ENCODE assay signal across 20 cellular contexts in the genomic region with DNA sequence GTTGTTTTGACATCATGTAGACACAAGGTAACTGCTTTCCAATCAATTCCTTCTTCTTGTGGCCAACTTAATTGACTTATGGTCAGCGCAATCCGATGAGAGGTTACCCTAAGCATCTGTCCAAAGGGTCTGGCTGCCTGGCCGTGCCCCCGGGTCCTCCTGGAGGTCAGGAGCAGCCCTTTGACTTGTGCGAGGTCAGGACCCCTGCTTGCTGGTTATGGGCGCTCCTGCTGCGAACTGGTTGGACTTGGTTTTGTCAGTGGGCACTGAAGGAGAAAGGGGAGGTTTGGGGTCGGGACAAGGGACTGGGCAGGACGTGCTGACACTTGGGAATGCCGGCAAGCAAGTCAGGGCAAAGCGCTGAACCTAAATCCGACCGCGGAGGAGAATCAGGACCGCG.
DNase-seq lines count a peak whose midpoint lies in the region; ATAC-seq and TF ChIP-seq lines count a peak whose summit lies in the region.
"Had no signal": no experiment of that assay in that cellular context is flagged by ENCODE, and none has a peak within 500 bp of the region (broad histone marks: within the 10 kb centered on the region; RNA-seq: fewer than 3 reads in every experiment).

No MANE protein-coding gene starts in this region.

- intact Hi-C loops in testis (cut with DNase I; ENCODE audit: low total_unique reads): no loop called here

- no peak overlapping the region for H2BK120ac ChIP-seq in neuronal stem cell (ENCODE audit: low read depth, low read length)

- no peak overlapping the region for H3K4me2 ChIP-seq in neuronal stem cell (ENCODE audit: insufficient read depth, low read length, poor library complexity, severe bottlenecking)
- H3K4me2 ChIP-seq: BLaER1 had no signal

- DNase-seq in activated effector memory CD4-positive, alpha-beta T cell treated with anti-CD3 and anti-CD28 coated beads, Interleukin-2, amount 50 U/mL, for 16 hours: peak; percentile 54
- no peak for DNase-seq in activated effector memory CD4-positive, alpha-beta T cell treated with Interleukin-2 at 50 U/mL for 16 hours
- no peak for DNase-seq in neuronal stem cell (ENCODE audit: low spot score)
- no peak for DNase-seq in testis
- DNase-seq in stimulated activated effector memory CD8-positive, alpha-beta T cell treated with anti-CD3 and anti-CD28 coated beads, Interleukin-12 subunit alpha, Interleukin-12 subunit beta, amount 100 ng/mL, for 72 hours (ENCODE audit: low spot score in 2 of 2): no peak
- no peak for DNase-seq in mesothelial cell of epicardium (ENCODE audit: low spot score in 2 of 2, unreplicated experiment in 2 of 2)
- DNase-seq: CD4-positive, alpha-beta T cell; CD8-positive, alpha-beta memory T cell; DMS 273 treated with DMSO at 0.1 percent for 48 hours; DMS79; EL; GDM1; GM23248; HFFc6 had no signal

- ATAC-seq in stimulated activated effector memory CD8-positive, alpha-beta T cell treated with anti-CD3 and anti-CD28 coated beads, Interleukin-12 subunit alpha, Interleukin-12 subunit beta, amount 100 ng/mL, for 72 hours: no peak
- ATAC-seq: GM12878 had no signal

- no peak for TF ChIP-seq POLR2A in testis (IDR thresholded peaks at IDR 0.05)

- H2BK12ac ChIP-seq in neuronal stem cell (ENCODE audit: low read length): no peak overlapping the region

- no peak overlapping the region for H3K4me3 Mint-ChIP-seq in stimulated activated effector memory CD8-positive, alpha-beta T cell treated with anti-CD3 and anti-CD28 coated beads, Interleukin-12 subunit alpha, Interleukin-12 subunit beta, amount 100 ng/mL, for 72 hours
- H3K4me3 Mint-ChIP-seq in mesothelial cell of epicardium: no peak overlapping the region
- H3K4me3 Mint-ChIP-seq: B cell; CD4-positive, alpha-beta T cell; HFFc6 had no signal

- no peaks in the 10 kb centered on the region for H3K36me3 Mint-ChIP-seq in stimulated activated effector memory CD8-positive, alpha-beta T cell treated with anti-CD3 and anti-CD28 coated beads, Interleukin-12 subunit alpha, Interleukin-12 subunit beta, amount 100 ng/mL, for 72 hours
- H3K36me3 Mint-ChIP-seq in mesothelial cell of epicardium: no peaks in the 10 kb centered on the region
- H3K36me3 Mint-ChIP-seq: CD8-positive, alpha-beta memory T cell had no signal

- H3K18ac ChIP-seq in neuronal stem cell (ENCODE audit: low read length): no peak overlapping the region

- H3K79me1 ChIP-seq in neuronal stem cell (ENCODE audit: low read depth, low read length): no peaks in the 10 kb centered on the region

- H3K27me3 Mint-ChIP-seq in mesothelial cell of epicardium (ENCODE audit: low read depth): no peaks in the 10 kb centered on the region

- H3K36me3 ChIP-seq in neuronal stem cell (replicated peaks in 1 of 2; ENCODE audit: control insufficient read depth in 2 of 2, insufficient read depth in 2 of 2, low read length in 2 of 2) (no peaks in the 10 kb centered on the region), testis (ENCODE audit: low read depth, missing control alignments) (no peaks in the 10 kb centered on the region)
- H3K36me3 ChIP-seq: BLaER1, HAP-1 had no signal

- no peaks in the 10 kb centered on the region for H3K4me1 ChIP-seq in neuronal stem cell (ENCODE audit: control insufficient read depth in 2 of 2, insufficient read depth in 1 of 2, low read depth in 1 of 2, low read length in 2 of 2)
- H3K4me1 ChIP-seq in testis: no peaks in the 10 kb centered on the region
- H3K4me1 ChIP-seq: HAP-1 had no signal

- H3K27ac ChIP-seq in neuronal stem cell (replicated peaks; ENCODE audit: low read length): no peak overlapping the region
- no peak overlapping the region for H3K27ac ChIP-seq in testis
- H3K27ac ChIP-seq: 22Rv1, BLaER1, C4-2B, GM23248 had no signal

- peak overlapping the region; percentile 57 for H2BK15ac ChIP-seq in neuronal stem cell (ENCODE audit: low read length)

- H3K9me3 Mint-ChIP-seq in stimulated activated effector memory CD8-positive, alpha-beta T cell treated with anti-CD3 and anti-CD28 coated beads, Interleukin-12 subunit alpha, Interleukin-12 subunit beta, amount 100 ng/mL, for 72 hours: no peaks in the 10 kb centered on the region
- peaks cover 13% of the 10 kb centered on the region for H3K9me3 Mint-ChIP-seq in mesothelial cell of epicardium

- no peak overlapping the region for H3K14ac ChIP-seq in neuronal stem cell (ENCODE audit: low read length)

- H2BK5ac ChIP-seq in neuronal stem cell (ENCODE audit: low read length): peak overlapping the region; percentile 27

- H3K4me1 Mint-ChIP-seq in stimulated activated effector memory CD8-positive, alpha-beta T cell treated with anti-CD3 and anti-CD28 coated beads, Interleukin-12 subunit alpha, Interleukin-12 subunit beta, amount 100 ng/mL, for 72 hours: no peaks in the 10 kb centered on the region
- H3K4me1 Mint-ChIP-seq in mesothelial cell of epicardium: peaks cover 2% of the 10 kb centered on the region
- H3K4me1 Mint-ChIP-seq: CD8-positive, alpha-beta memory T cell had no signal

- peaks cover 8 to 32% of the 10 kb centered on the region in 2 donors for H3K9me3 ChIP-seq in neuronal stem cell (replicated peaks in 1 of 2; ENCODE audit: control insufficient read depth in 2 of 2, insufficient read depth in 1 of 2, low read depth in 1 of 2, low read length in 2 of 2)
- H3K9me3 ChIP-seq in testis: no peaks in the 10 kb centered on the region
- H3K9me3 ChIP-seq: HAP-1 had no signal

- H3K4me3 ChIP-seq in neuronal stem cell (ENCODE audit: low read length in 2 of 2): no peak overlapping the region
- H3K4me3 ChIP-seq in testis: peak overlapping the region; percentile 18 to 49
- H3K4me3 ChIP-seq: BLaER1, GM12878, GM23248, HAP-1 had no signal

- H3K27ac Mint-ChIP-seq in stimulated activated effector memory CD8-positive, alpha-beta T cell treated with anti-CD3 and anti-CD28 coated beads, Interleukin-12 subunit alpha, Interleukin-12 subunit beta, amount 100 ng/mL, for 72 hours: no peak overlapping the region
- no peak overlapping the region for H3K27ac Mint-ChIP-seq in mesothelial cell of epicardium
- H3K27ac Mint-ChIP-seq: B cell; CD4-positive, alpha-beta T cell; CD8-positive, alpha-beta memory T cell; HFFc6 had no signal

- no peak overlapping the region for H4K8ac ChIP-seq in neuronal stem cell (ENCODE audit: low read depth, low read length)

- H3K9ac ChIP-seq in neuronal stem cell (ENCODE audit: low read depth, low read length, poor library complexity): no peak overlapping the region
- H3K9ac ChIP-seq: BLaER1, GM23248 had no signal

- peak overlapping the region; percentile 11 for H3K23ac ChIP-seq in neuronal stem cell (ENCODE audit: low read depth, low read length, poor library complexity)

- H2AFZ ChIP-seq in neuronal stem cell (ENCODE audit: low read length): no peak overlapping the region
- H2AFZ ChIP-seq: GM23248 had no signal

- no CpG with 5 or more reads among the region's 16 CpGs for WGBS in neuronal stem cell (ENCODE audit: extremely low coverage in 2 of 2, insufficient read length in 2 of 2, insufficient replicate concordance in 1 of 2), 2 donors
- WGBS in testis, 2 donors: 53 to 62% methylated on average over 16 of the region's 16 CpGs

- H4K91ac ChIP-seq in neuronal stem cell (ENCODE audit: low read depth, low read length, poor library complexity): no peak overlapping the region

- H3K4ac ChIP-seq in neuronal stem cell (ENCODE audit: low read length): no peak overlapping the region

- peak overlapping the region; percentile 65 for H2AK5ac ChIP-seq in neuronal stem cell (ENCODE audit: low read depth, low read length)

- no peak for TF ChIP-seq CTCF in testis (IDR thresholded peaks at IDR 0.05)
- no peak for TF ChIP-seq CTCF in mesothelial cell of epicardium (IDR thresholded peaks at IDR 0.05; ENCODE audit: unreplicated experiment)

- H3K27me3 ChIP-seq in neuronal stem cell (ENCODE audit: control insufficient read depth in 3 of 3, insufficient read depth in 3 of 3, low read depth in 1 of 3, low read length in 3 of 3) (no peaks in the 10 kb centered on the region), testis (no peaks in the 10 kb centered on the region)
- H3K27me3 ChIP-seq: BLaER1 had no signal

Comparison
In these comparisons a context has a peak if more than half of its experiments do, and no peak if none do; other contexts are left out.
1. H3K4me3 ChIP-seq: peak in testis (2 of 2); none in neuronal stem cell (0 of 2).